Comparison of ENCODE assay signal across 8 cellular contexts in the genomic region with DNA sequence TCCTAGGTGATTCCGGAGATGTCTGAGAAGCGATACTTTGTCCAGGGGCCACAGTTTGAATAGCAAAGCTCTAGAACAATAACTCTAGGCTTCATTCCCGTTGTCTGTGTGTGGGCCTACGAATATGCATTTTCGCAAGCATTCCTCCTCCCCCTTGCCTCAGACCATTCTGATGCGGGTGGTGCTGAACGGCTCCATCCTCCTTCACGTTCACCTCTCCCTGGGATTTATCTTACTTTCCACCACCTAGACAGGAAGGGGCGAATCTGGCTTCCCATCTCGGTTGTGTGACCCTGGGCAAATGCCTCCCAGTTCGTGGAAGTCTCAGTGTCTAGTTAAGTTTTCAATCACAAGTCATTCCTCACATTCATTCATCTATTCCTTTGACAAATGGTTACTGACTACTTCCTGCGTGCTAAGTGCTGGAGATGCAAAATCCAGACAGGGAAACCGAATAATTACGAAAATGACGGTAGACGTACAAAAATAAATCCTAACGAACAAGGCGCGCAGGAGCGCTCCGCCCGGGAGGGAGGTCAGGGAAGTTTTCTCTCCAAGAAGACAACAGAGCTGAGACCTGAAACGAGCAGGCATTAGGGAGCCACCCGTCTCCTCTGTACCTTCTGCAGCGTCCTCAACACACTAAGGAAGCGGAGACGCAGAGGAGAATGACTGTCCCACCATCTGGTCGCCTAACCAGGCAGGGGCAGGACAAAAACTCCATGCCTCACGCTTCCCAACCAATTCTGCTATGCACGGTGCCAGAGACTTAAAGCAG. TPM values are rescaled to one million over a fixed set of nuclear protein-coding genes. Genes with fewer than 3 reads are reported as not detected.
DNase-seq lines count a peak whose midpoint lies in the region; ATAC-seq and TF ChIP-seq lines count a peak whose summit lies in the region.

No MANE protein-coding gene starts in this region.

- ATAC-seq in GM19324 (IDR thresholded peaks at IDR 0.05; ENCODE audit: low FRiP score, unreplicated experiment), result peak; percentile 0

- no peaks in the 10 kb centered on the region for H3K9me3 ChIP-seq in left ventricle myocardium inferior (replicated peaks)

- no peaks in the 10 kb centered on the region for H3K4me1 ChIP-seq in ACC112 (ENCODE audit: control insufficient read depth, insufficient read depth, low read length, unreplicated experiment)
- peaks cover 49% of the 10 kb centered on the region for H3K4me1 ChIP-seq in left ventricle myocardium inferior

- peak overlapping the region; percentile 35 for H2AFZ ChIP-seq in ACC112 (ENCODE audit: low read length, unreplicated experiment)

- H3K79me2 ChIP-seq in ACC112 (ENCODE audit: control insufficient read depth, insufficient read depth, low read length, unreplicated experiment), result peaks cover 35% of the 10 kb centered on the region

- no peak for TF ChIP-seq CTCF in VCaP (conservative IDR thresholded peaks at IDR 0.05)
- no peak for TF ChIP-seq CTCF in left ventricle myocardium inferior (IDR thresholded peaks at IDR 0.05; ENCODE audit: borderline replicate concordance)
- no peak for TF ChIP-seq CTCF in GM13976 (IDR thresholded peaks at IDR 0.05; ENCODE audit: borderline replicate concordance, control extremely low read depth, extremely low read depth, insufficient read depth, missing control alignments)

- H3K4me3 ChIP-seq in ACC112 (ENCODE audit: low read depth, low read length), result peak overlapping the region; percentile 73
- H3K4me3 ChIP-seq in left ventricle myocardium inferior, result peak overlapping the region; percentile 70
- peak overlapping the region; percentile 18 to 45 (median 35) for H3K4me3 ChIP-seq in skin epidermis

- DNase-seq in left ventricle myocardium inferior (no peak), cortex of kidney (lab: John Stamatoyannopoulos, UW) (no peak), GM13976 (ENCODE audit: low spot score) (no peak)
- no peak for DNase-seq in activated CD4-positive, alpha-beta T cell treated with anti-CD3 and anti-CD28 coated beads, Interleukin-2, amount 50 U/mL, for 48 hours

- H3K27ac ChIP-seq in ACC112 (ENCODE audit: low read depth, low read length) (no peak overlapping the region), VCaP (peak overlapping the region; percentile 79), left ventricle myocardium inferior (replicated peaks) (peak overlapping the region; percentile 73), skin epidermis (peak overlapping the region in 12 of 21 experiments; percentile 20 to 100 (median 60))

- H3K27me3 ChIP-seq in ACC112 (ENCODE audit: insufficient read depth, low read length) (no peaks in the 10 kb centered on the region), left ventricle myocardium inferior (ENCODE audit: low read depth) (no peaks in the 10 kb centered on the region)

- intact Hi-C loops in left ventricle myocardium inferior (cut with micrococcal nuclease), result no loop called here

- no peaks in the 10 kb centered on the region for H3K36me3 ChIP-seq in ACC112 (ENCODE audit: insufficient read depth, low read length)
- H3K36me3 ChIP-seq in left ventricle myocardium inferior, result peaks cover 8% of the 10 kb centered on the region

- in situ Hi-C loops in GM13976 (cut with MboI; ENCODE audit: low sequenced_read_pairs, unreplicated experiment), result no loop called here

RNA-seq across cellular contexts. Expression of a gene that starts 1.3 kb away (rescaled TPM):
- 19.5 TPM for total RNA-seq in left ventricle myocardium inferior

RNA-seq across cellular contexts. Expression of a gene that starts 20.7 kb away (rescaled TPM):
- 39.5 TPM for total RNA-seq in left ventricle myocardium inferior

RNA-seq across cellular contexts. Expression of a gene that starts 20.8 kb away (rescaled TPM):
- total RNA-seq in left ventricle myocardium inferior, result 14.5 TPM

RNA-seq across cellular contexts. Expression of a gene that starts 23.2 kb away (rescaled TPM):
- total RNA-seq in left ventricle myocardium inferior, result 7.3 TPM

RNA-seq across cellular contexts. Expression of a gene that starts 33.6 kb away (rescaled TPM):
- total RNA-seq in left ventricle myocardium inferior, result 503 TPM
